ENCODE assay signal across 25 cellular contexts in genomic region chr5:153991168-153991567, GRCh38.
"Had no signal": no experiment of that assay in that cellular context is flagged by ENCODE, and none has a peak within 500 bp of the region (broad histone marks: within the 10 kb centered on the region; RNA-seq: fewer than 3 reads in every experiment).

No MANE protein-coding gene starts in this region.

- H3K79me2 ChIP-seq: parathyroid adenoma had no signal

- H3K4me3 ChIP-seq: gastroesophageal sphincter, heart left ventricle, left ventricle myocardium inferior, lower lobe of right lung, mucosa of descending colon, skin epidermis, thoracic aorta, tibial nerve, upper lobe of right lung, uterus had no signal

- H3K9me3 ChIP-seq: gastroesophageal sphincter, heart left ventricle, left ventricle myocardium inferior, lower lobe of right lung, mucosa of descending colon, thoracic aorta, tibial nerve, upper lobe of right lung, uterus had no signal

- H2AFZ ChIP-seq: parathyroid adenoma had no signal

- H3K36me3 ChIP-seq: uterus had no signal

- FAIRE-seq: endometrium, islet of Langerhans had no signal

- DNase-seq: cerebellar nuclear complex; cortex of kidney; effector memory CD8-positive, alpha-beta T cell; foreskin fibroblast; heart left ventricle; hippocampal formation; kidney glomerular epithelial cell; left colon; left ventricle myocardium inferior; lower lobe of right lung; mucosa of descending colon; naive B cell; stimulated activated CD4-positive, alpha-beta T cell treated with anti-CD3 and anti-CD28 coated beads, Interleukin-15, amount 100 ng/mL, for 24 hours; stimulated activated CD4-positive, alpha-beta T cell treated with anti-CD3 and anti-CD28 coated beads, Interleukin-2, amount 100 ng/mL, for 48 hours; stimulated activated naive B cell treated with anti-CD40 and anti-IgM and Interleukin-4, amounts not matched to agents 10 μg/mL and 1 μg/mL and 100 μg/mL, for 72 hours; upper lobe of right lung; uterus had no signal

- H3K4me1 ChIP-seq: gastroesophageal sphincter, heart left ventricle, left ventricle myocardium inferior, lower lobe of right lung, parathyroid adenoma, tibial nerve, upper lobe of right lung, uterus had no signal

- ATAC-seq: effector memory CD8-positive, alpha-beta T cell; gastroesophageal sphincter; heart left ventricle; left colon; lower lobe of right lung; mucosa of descending colon; natural killer cell treated with Interleukin-12 subunit alpha and Interleukin-12 subunit beta and Interleukin-15 and Interleukin-18, amount 100 ng/mL, for 72 hours; stimulated activated naive B cell treated with anti-CD40 and anti-IgM and Interleukin-4, amounts not matched to agents 10 μg/mL and 1 μg/mL and 100 μg/mL, for 72 hours; upper lobe of right lung had no signal

- H3K27ac ChIP-seq: gastroesophageal sphincter, heart left ventricle, left ventricle myocardium inferior, lower lobe of right lung, parathyroid adenoma, skin epidermis, thoracic aorta, tibial nerve, upper lobe of right lung, uterus had no signal

- H3K9ac ChIP-seq: parathyroid adenoma had no signal

- H3K27me3 ChIP-seq: gastroesophageal sphincter, heart left ventricle, tibial nerve, upper lobe of right lung, uterus had no signal
